Comparison of ENCODE assay signal across 11 cellular contexts in genomic region chr21:33971492-33972013, GRCh38. TPM values are rescaled to one million over a fixed set of nuclear protein-coding genes. Genes with fewer than 3 reads are reported as not detected.
DNase-seq lines count a peak whose midpoint lies in the region; ATAC-seq and TF ChIP-seq lines count a peak whose summit lies in the region.
"Had no signal": no experiment of that assay in that cellular context is flagged by ENCODE, and none has a peak within 500 bp of the region (broad histone marks: within the 10 kb centered on the region; RNA-seq: fewer than 3 reads in every experiment).

No MANE protein-coding gene starts in this region.

- peak overlapping the region; percentile 39 for H3K27ac Mint-ChIP-seq in central memory CD8-positive, alpha-beta T cell (ENCODE audit: low read depth)
- peak overlapping the region in 8 of 10 donors; percentile 1 to 83 (median 60) for H3K27ac Mint-ChIP-seq in naive thymus-derived CD8-positive, alpha-beta T cell
- H3K27ac Mint-ChIP-seq: activated CD8-positive, alpha-beta T cell treated with anti-CD3 and anti-CD28 coated beads, Interleukin-2, amount 10 ng/mL, durations not matched to agents 7 days and 5 days had no signal

- peak; percentile 85 for DNase-seq in EL
- DNase-seq in central memory CD8-positive, alpha-beta T cell (ENCODE audit: low spot score in 2 of 2): no peak
- no peak for DNase-seq in naive thymus-derived CD8-positive, alpha-beta T cell
- DNase-seq in GDM1 (lab: John Stamatoyannopoulos, UW): no peak
- DNase-seq in stimulated activated CD4-positive, alpha-beta T cell treated with anti-CD3 and anti-CD28 coated beads, Interleukin-2, amount 100 ng/mL, for 48 hours: no peak
- no peak for DNase-seq in NCI-H1436 treated with DMSO at 0.1 percent for 48 hours (lab: John Stamatoyannopoulos, UW)
- no peak for DNase-seq in middle frontal gyrus (ENCODE audit: extremely low spot score, low spot score)
- DNase-seq: activated CD8-positive, alpha-beta T cell treated with anti-CD3 and anti-CD28 coated beads, Interleukin-2, amount 10 ng/mL, durations not matched to agents 7 days and 5 days; OCI-M1 had no signal

- TF ChIP-seq RAD21 in Ishikawa (IDR thresholded peaks at IDR 0.05; ENCODE audit: low read depth): no peak

- H3K4me3 Mint-ChIP-seq in central memory CD8-positive, alpha-beta T cell: no peak overlapping the region
- H3K4me3 Mint-ChIP-seq in naive thymus-derived CD8-positive, alpha-beta T cell: no peak overlapping the region
- H3K4me3 Mint-ChIP-seq: activated CD8-positive, alpha-beta T cell treated with anti-CD3 and anti-CD28 coated beads, Interleukin-2, amount 10 ng/mL, durations not matched to agents 7 days and 5 days; IgD-negative memory B cell had no signal

- no peak for TF ChIP-seq EP300 in Ishikawa (IDR thresholded peaks at IDR 0.05; ENCODE audit: borderline replicate concordance)

- peaks cover 19% of the 10 kb centered on the region for H3K36me3 Mint-ChIP-seq in central memory CD8-positive, alpha-beta T cell (ENCODE audit: insufficient read depth)
- peaks cover 9 to 43% (median 29%) of the 10 kb centered on the region in 3 donors for H3K36me3 Mint-ChIP-seq in naive thymus-derived CD8-positive, alpha-beta T cell

- POLR2A ChIA-PET in naive thymus-derived CD8-positive, alpha-beta T cell (lab: Charles Lee): interaction anchor here (0.7 kb wide), 2 partner anchors 32 to 175 kb away, joined by 3 to 5 read pairs; no protein-coding TSS in a partner anchor

- H3K27me3 Mint-ChIP-seq in central memory CD8-positive, alpha-beta T cell: no peaks in the 10 kb centered on the region
- no peaks in the 10 kb centered on the region for H3K27me3 Mint-ChIP-seq in naive thymus-derived CD8-positive, alpha-beta T cell
- H3K27me3 Mint-ChIP-seq: IgD-negative memory B cell had no signal

- H3K9me3 Mint-ChIP-seq in central memory CD8-positive, alpha-beta T cell: no peaks in the 10 kb centered on the region
- H3K9me3 Mint-ChIP-seq in naive thymus-derived CD8-positive, alpha-beta T cell: no peaks in the 10 kb centered on the region

- no peak for ATAC-seq in central memory CD8-positive, alpha-beta T cell (replicated peaks; ENCODE audit: extremely low read depth, poor library complexity, severe bottlenecking)
- ATAC-seq in naive thymus-derived CD8-positive, alpha-beta T cell: no peak
- ATAC-seq: activated CD8-positive, alpha-beta T cell treated with anti-CD3 and anti-CD28 coated beads, Interleukin-2, amount 10 ng/mL, durations not matched to agents 7 days and 5 days had no signal

- peaks cover 38% of the 10 kb centered on the region for H3K4me1 Mint-ChIP-seq in central memory CD8-positive, alpha-beta T cell
- H3K4me1 Mint-ChIP-seq in naive thymus-derived CD8-positive, alpha-beta T cell: peaks cover 33 to 44% (median 38%) of the 10 kb centered on the region in 4 donors

TF ChIP-seq in Ishikawa, 13 proteins besides CTCF, POLR2A, EP300 and RAD21:
- no peak for TF ChIP-seq NFIC (IDR thresholded peaks at IDR 0.05)
- peak; percentile 88 for TF ChIP-seq TEAD4 (IDR thresholded peaks at IDR 0.05)
- no peak for TF ChIP-seq ZBTB7A (IDR thresholded peaks at IDR 0.05; ENCODE audit: low read depth)
- TF ChIP-seq EGR1 (IDR thresholded peaks at IDR 0.05): no peak
- no peak for TF ChIP-seq REST (IDR thresholded peaks at IDR 0.05; ENCODE audit: low read depth)
- TF ChIP-seq MAX (IDR thresholded peaks at IDR 0.05): no peak

RNA-seq across cellular contexts. Expression of gene ATP5PO, which starts 55.9 kb away (rescaled TPM):
- 100 to 1,000 TPM; 139 to 151 TPM for total RNA-seq in naive thymus-derived CD8-positive, alpha-beta T cell
- 100 to 1,000 TPM; 367 to 461 (median 455) TPM for polyA plus RNA-seq in naive thymus-derived CD8-positive, alpha-beta T cell
